In the genomic region with DNA sequence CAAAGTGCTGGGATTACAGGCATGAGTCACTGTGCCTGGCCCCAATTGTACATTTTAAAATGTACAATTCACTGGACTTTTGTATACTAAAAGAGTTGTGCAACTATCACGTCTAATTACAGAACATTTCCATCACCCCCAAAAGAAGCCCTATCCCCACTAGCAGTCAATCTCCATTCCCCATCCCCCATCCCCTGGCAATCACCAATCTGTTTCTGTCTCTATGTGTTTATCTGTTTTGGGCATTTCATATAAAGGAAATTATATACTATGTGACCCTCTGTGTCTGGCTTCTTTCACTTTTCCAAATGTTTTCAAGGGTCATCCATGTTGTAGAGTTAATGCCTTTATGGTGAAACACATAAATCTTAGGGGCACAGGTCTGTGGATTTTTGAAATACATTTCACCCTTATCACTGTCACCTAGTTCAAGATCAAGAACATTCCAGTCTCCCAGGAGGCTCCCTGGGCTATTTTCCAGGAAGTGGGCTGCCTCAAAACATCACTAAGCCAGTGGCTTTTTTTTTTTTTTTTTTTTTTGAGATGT, we compare ENCODE assay signal across 8 cellular contexts.
DNase-seq lines count a peak whose midpoint lies in the region; TF ChIP-seq lines count a peak whose summit lies in the region.
"Not testable (repeated sequence)": the region's sequence is repeated elsewhere in the genome, so short reads cannot be mapped to it uniquely, and the experiment has no call there.

No MANE protein-coding gene starts in this region.

- H2AFZ ChIP-seq in fibroblast of lung (ENCODE audit: low read length); hepatocyte: not testable (repeated sequence)

- H3K4me1 ChIP-seq in fibroblast of lung (ENCODE audit: control insufficient read depth, extremely low read depth, insufficient read depth, low read length) = not testable (repeated sequence)
- peaks cover 13% of the 10 kb centered on the region for H3K4me1 ChIP-seq in hepatocyte (ENCODE audit: insufficient read depth)

- DNase-seq in ACHN (peak; percentile 25), H4 (ENCODE audit: low spot score) (peak; percentile 47), M059J (ENCODE audit: low read depth) (peak; percentile 86), RPMI7951 (ENCODE audit: low read depth) (peak; percentile 53), astrocyte of the hippocampus (ENCODE audit: low read depth, low spot score) (peak; percentile 71), fibroblast of lung (ENCODE audit: low read depth in 2 of 2) (peak; percentile 51 to 82), hepatocyte (ENCODE audit: low spot score) (peak; percentile 46), renal cortical epithelial cell (ENCODE audit: low read depth) (peak; percentile 67)

- not testable (repeated sequence) for TF ChIP-seq CTCF in fibroblast of lung (conservative IDR thresholded peaks at IDR 0.05 in 1 of 2, IDR thresholded peaks at IDR 0.05 in 1 of 2; ENCODE audit: low read depth in 1 of 2, low read length in 2 of 2); hepatocyte (IDR thresholded peaks at IDR 0.05; ENCODE audit: poor library complexity)

- H3K27ac ChIP-seq in fibroblast of lung (ENCODE audit: insufficient read depth, low read length) = not testable (repeated sequence)
- H3K27ac ChIP-seq in hepatocyte = peak overlapping the region; percentile 80

- not testable (repeated sequence) for H3K79me2 ChIP-seq in fibroblast of lung (ENCODE audit: control insufficient read depth, insufficient read depth, low read length); hepatocyte

- H3K27me3 ChIP-seq in fibroblast of lung (ENCODE audit: control insufficient read depth, insufficient read depth, low read length); hepatocyte: not testable (repeated sequence)

- H3K36me3 ChIP-seq in fibroblast of lung (ENCODE audit: control insufficient read depth, insufficient read depth, low read length); hepatocyte (replicated peaks; ENCODE audit: insufficient read depth, low read depth): not testable (repeated sequence)

- H4K20me1 ChIP-seq in fibroblast of lung (ENCODE audit: control insufficient read depth, extremely low read depth, insufficient read depth, low read length); hepatocyte (ENCODE audit: insufficient read depth, poor library complexity, severe bottlenecking): not testable (repeated sequence)

- H3K9ac ChIP-seq in fibroblast of lung (ENCODE audit: insufficient read depth, low read length) = not testable (repeated sequence)

- H3K9me2 ChIP-seq in hepatocyte (replicated peaks; ENCODE audit: insufficient read depth) = not testable (repeated sequence)

- WGBS in hepatocyte (ENCODE audit: low lambda C conversion rate, missing lambda C conversion rate) = 23% methylated on average over 1 of the region's 1 CpG

- not testable (repeated sequence) for H3K9me3 ChIP-seq in fibroblast of lung (ENCODE audit: control insufficient read depth, insufficient read depth, low read depth, low read length); hepatocyte (ENCODE audit: low read depth)

- in situ Hi-C loops in ACHN (cut with HindIII; ENCODE audit: low pct_ligation_motif_present, low pct_unique_long_range_greater_than_20kb, low sequenced_read_pairs) = not testable (repeated sequence)

- peak overlapping the region in 1 of 4 experiments; percentile 6 for H3K4me3 ChIP-seq in fibroblast of lung (replicated peaks in 1 of 4; ENCODE audit: control extremely low read depth in 1 of 4, insufficient read depth in 1 of 4, low read depth in 3 of 4, low read length in 4 of 4)
- not testable (repeated sequence) for H3K4me3 ChIP-seq in hepatocyte

- not testable (repeated sequence) for H3K4me2 ChIP-seq in fibroblast of lung (ENCODE audit: extremely low read depth, insufficient read depth, low read length)
- H3K4me2 ChIP-seq in hepatocyte = peak overlapping the region; percentile 7

Comparison
In these comparisons a context has a peak if more than half of its experiments do, and no peak if none do; other contexts are left out.
1. DNase-seq: peak in every context shown above with its lines; median percentile 86 in M059J; 71 in astrocyte of the hippocampus; 67 in renal cortical epithelial cell; 66 in fibroblast of lung; 53 in RPMI7951; 47 in H4; 46 in hepatocyte; 25 in ACHN.